1 cellular context compared by ENCODE assay signal in genomic region chr17:60538726-60539125, GRCh38.
TF ChIP-seq lines count a peak whose summit lies in the region.

No MANE protein-coding gene starts in this region.

TF ChIP-seq in K562, 482 proteins besides CTCF, POLR2A, EP300 and RAD21 (continued from another document):
- TF ChIP-seq ATF3 (IDR thresholded peaks at IDR 0.05) (peak; percentile 38; the same call in 1 of the 2 replicates), ATF3 (CRISPR knock-in tag; conservative IDR thresholded peaks at IDR 0.05) (no peak), ZNF384 (IDR thresholded peaks at IDR 0.05; ENCODE audit: low read depth, low read length) (peak; percentile 84)
